ENCODE assay signal across 20 cellular contexts in the genomic region with DNA sequence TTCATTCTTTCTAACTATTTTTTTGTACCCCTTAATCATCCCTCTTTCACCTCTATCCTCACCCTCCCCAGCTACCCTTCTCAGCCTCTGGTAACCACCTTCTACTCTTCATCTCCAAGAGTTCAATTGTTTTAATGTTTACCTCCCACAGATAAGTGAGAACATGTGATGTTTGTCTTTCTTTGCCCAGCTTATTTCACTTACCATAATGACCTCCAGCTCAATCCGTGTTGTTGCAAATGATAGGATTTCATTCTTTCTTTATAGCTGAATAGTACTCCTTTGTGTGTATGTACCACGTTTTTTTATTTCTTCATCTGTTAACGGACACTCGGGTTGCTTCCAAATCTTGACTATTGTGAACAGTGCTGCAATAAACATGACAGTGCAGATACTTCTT. TPM values are rescaled to one million over a fixed set of nuclear protein-coding genes. Genes with fewer than 3 reads are reported as not detected.
DNase-seq lines count a peak whose midpoint lies in the region; ATAC-seq, FAIRE-seq and TF ChIP-seq lines count a peak whose summit lies in the region.
"Had no signal": no experiment of that assay in that cellular context is flagged by ENCODE, and none has a peak within 500 bp of the region (broad histone marks: within the 10 kb centered on the region; RNA-seq: fewer than 3 reads in every experiment).

No MANE protein-coding gene starts in this region.

- WGBS in HepG2 (ENCODE audit: low lambda C conversion rate), result 3% methylated on average over 4 of the region's 4 CpGs

- H3K9me3 ChIP-seq in HepG2 (ENCODE audit: low read length), result no peaks in the 10 kb centered on the region
- no peaks in the 10 kb centered on the region for H3K9me3 ChIP-seq in CD8-positive, alpha-beta T cell (ENCODE audit: low read length)
- H3K9me3 ChIP-seq: A549 had no signal

- no peaks in the 10 kb centered on the region for H3K4me1 Mint-ChIP-seq in CD8-positive, alpha-beta T cell (ENCODE audit: low read depth)
- H3K4me1 Mint-ChIP-seq: CD4-positive, alpha-beta memory T cell had no signal

- CTCF ChIA-PET in HepG2 (lab: Yijun Ruan, JAX; ENCODE audit: low intra/inter-chr PET ratio, low total read pairs), result interaction anchor here (6.1 kb wide), 1 partner anchor 66 kb away, joined by 159 read pairs; no protein-coding TSS in a partner anchor
- CTCF ChIA-PET in CD8-positive, alpha-beta T cell (lab: Charles Lee), result interaction anchor here (1.0 kb wide), 1 partner anchor 11 kb away, joined by 4 read pairs; no protein-coding TSS in a partner anchor

- no peak for TF ChIP-seq CTCF in HepG2 (CRISPR knock-in tag; IDR thresholded peaks at IDR 0.05)
- TF ChIP-seq CTCF in CD8-positive, alpha-beta T cell (IDR thresholded peaks at IDR 0.05), result no peak

- DNase-seq in DMS153 (lab: John Stamatoyannopoulos, UW), result peak; percentile 15
- DNase-seq in DMS153 treated with DMSO at 0.1 percent for 48 hours (lab: John Stamatoyannopoulos, UW; ENCODE audit: unreplicated experiment), result no peak
- DNase-seq in DMS53 (lab: John Stamatoyannopoulos, UW), result peak; percentile 65
- DNase-seq in NCI-H526 treated with DMSO at 0.1 percent for 48 hours (lab: John Stamatoyannopoulos, UW), result peak; percentile 46
- DNase-seq in HepG2 (ENCODE audit: low spot score), result no peak
- no peak for DNase-seq in NOMO-1 treated with DMSO at 0.1 percent for 48 hours (lab: John Stamatoyannopoulos, UW; ENCODE audit: unreplicated experiment)
- no peak for DNase-seq in CD8-positive, alpha-beta T cell
- DNase-seq: Calu3; CD4-positive, alpha-beta memory T cell; DMS79 treated with DMSO at 0.1 percent for 48 hours; GF-D8; GOT3; H7; HFFc6 had no signal

- no peak overlapping the region; the same call in 1 of the 2 replicates for H3K4me2 ChIP-seq in HepG2 (ENCODE audit: low read depth, low read length)
- H3K4me2 ChIP-seq: A549 had no signal

- TF ChIP-seq EP300 in HepG2 (IDR thresholded peaks at IDR 0.05; ENCODE audit: low read depth in 2 of 2, low read length in 2 of 2) (no peak), HepG2 (CRISPR knock-in tag; IDR thresholded peaks at IDR 0.05; ENCODE audit: borderline replicate concordance) (no peak)

- no TSS peak for BruUV-seq in HepG2 (replicated peaks; lab: Mats Ljungman, UMichigan)

- no peaks in the 10 kb centered on the region for H3K36me3 ChIP-seq in HepG2 (replicated peaks in 1 of 2; ENCODE audit: control insufficient read depth in 1 of 2, insufficient read depth in 2 of 2, low read length in 2 of 2)
- H3K36me3 ChIP-seq in CD8-positive, alpha-beta T cell (ENCODE audit: insufficient read depth, low read length), result no peaks in the 10 kb centered on the region
- H3K36me3 ChIP-seq: BLaER1 had no signal

- TF ChIP-seq RAD21 in HepG2 (CRISPR knock-in tag; IDR thresholded peaks at IDR 0.05), result no peak

- no peak for ATAC-seq in HepG2
- ATAC-seq in GM21723 (IDR thresholded peaks at IDR 0.05; ENCODE audit: unreplicated experiment), result no peak
- no peak for ATAC-seq in CD8-positive, alpha-beta T cell
- ATAC-seq: A549, HCT116 had no signal

- no peak overlapping the region for H3K4me3 Mint-ChIP-seq in CD8-positive, alpha-beta T cell
- H3K4me3 Mint-ChIP-seq: CD14-positive monocyte; CD4-positive, alpha-beta memory T cell; HFFc6 had no signal

- H3K4me3 ChIP-seq in HepG2 (replicated peaks in 1 of 3; ENCODE audit: insufficient read depth in 1 of 3, low read depth in 2 of 3, low read length in 3 of 3), result no peak overlapping the region
- H3K4me3 ChIP-seq in CD8-positive, alpha-beta T cell (ENCODE audit: low read depth, low read length), result no peak overlapping the region
- H3K4me3 ChIP-seq: A549, BLaER1 had no signal

- no peaks in the 10 kb centered on the region for H3K27me3 ChIP-seq in HepG2 (ENCODE audit: control insufficient read depth in 1 of 2, insufficient read depth in 2 of 2, low read length in 2 of 2)
- H3K27me3 ChIP-seq in CD8-positive, alpha-beta T cell (ENCODE audit: insufficient read depth, low read length), result no peaks in the 10 kb centered on the region
- H3K27me3 ChIP-seq: BLaER1 had no signal

- no peak for TF ChIP-seq POLR2A in HepG2 (IDR thresholded peaks at IDR 0.05; ENCODE audit: insufficient read depth in 1 of 2, low read depth in 2 of 2, low read length in 2 of 2)

- POLR2A ChIA-PET in HepG2 (lab: Yijun Ruan, JAX), result interaction anchor here (1.0 to 1.5 kb wide), 3 partner anchors 16 to 55 kb away, joined by 3 to 5 read pairs (median 4); no protein-coding TSS in a partner anchor
- POLR2A ChIA-PET in CD8-positive, alpha-beta T cell (lab: Charles Lee), result interaction anchor here (0.6 kb wide), 1 partner anchor 264 kb away, joined by 3 read pairs; no protein-coding TSS in a partner anchor

- H3K4me1 ChIP-seq in HepG2 (ENCODE audit: insufficient read depth, low read length), result peaks cover 24% of the 10 kb centered on the region
- no peaks in the 10 kb centered on the region for H3K4me1 ChIP-seq in CD8-positive, alpha-beta T cell (ENCODE audit: insufficient read depth, low read length)
- H3K4me1 ChIP-seq: A549 had no signal

- no peak overlapping the region for H3K9ac ChIP-seq in HepG2 (ENCODE audit: insufficient read depth, low read depth, low read length)
- H3K9ac ChIP-seq: BLaER1 had no signal

- no peaks in the 10 kb centered on the region for H3K9me3 Mint-ChIP-seq in CD8-positive, alpha-beta T cell
- H3K9me3 Mint-ChIP-seq: HFFc6 had no signal

- FAIRE-seq in HepG2 (lab: Jason Lieb, UNC), result no peak
- FAIRE-seq: A549 had no signal

- H3K27ac Mint-ChIP-seq in CD8-positive, alpha-beta T cell, result no peak overlapping the region
- H3K27ac Mint-ChIP-seq: CD14-positive monocyte, HFFc6 had no signal

- H3K36me3 Mint-ChIP-seq in CD8-positive, alpha-beta T cell, result no peaks in the 10 kb centered on the region
- H3K36me3 Mint-ChIP-seq: CD14-positive monocyte; CD4-positive, alpha-beta memory T cell had no signal

- intact Hi-C loops in HepG2 (cut with micrococcal nuclease; ENCODE audit: unreplicated experiment), result loop anchor here (1.0 kb wide), 1 partner anchor 31 kb away; no protein-coding TSS in a partner anchor
- intact Hi-C loops in CD8-positive, alpha-beta T cell (cut with DNase I, micrococcal nuclease), result loop anchor here in 1 of 2 experiments (5.0 kb wide), 1 partner anchor 68 kb away; no protein-coding TSS in a partner anchor

- in situ Hi-C loops in HepG2 (cut with HindIII; ENCODE audit: extremely low pct_ligation_motif_present, low pct_unique_long_range_greater_than_20kb), result loop anchor here (5.0 kb wide), 2 partner anchors 68 to 253 kb away; no protein-coding TSS in a partner anchor

- no peak overlapping the region for H2AFZ ChIP-seq in HepG2 (ENCODE audit: low read length)

- peaks cover 12% of the 10 kb centered on the region for H3K27me3 Mint-ChIP-seq in CD8-positive, alpha-beta T cell (ENCODE audit: low read depth)

- H4K20me1 ChIP-seq in HepG2 (ENCODE audit: insufficient read depth, low read length), result no peaks in the 10 kb centered on the region
- H4K20me1 ChIP-seq: BLaER1 had no signal

- H3K27ac ChIP-seq in HepG2 (ENCODE audit: extremely low read length, insufficient read depth, low read length), result no peak overlapping the region
- no peak overlapping the region for H3K27ac ChIP-seq in CD8-positive, alpha-beta T cell (ENCODE audit: low read depth, low read length)
- H3K27ac ChIP-seq: 22Rv1, A549, BLaER1 had no signal

- H3K79me2 ChIP-seq in HepG2 (ENCODE audit: insufficient read depth, low read length), result no peaks in the 10 kb centered on the region

RNA-seq across cellular contexts. Expression of a gene that starts 22.1 kb away (rescaled TPM):
- total RNA-seq in HepG2 (2016; rRNA removed; fragmentation: Illumina TruSeq; extraction: Trizol), result 23.7 and 37.7 TPM in 2 replicates
- total RNA-seq in HepG2 (2016; cell fraction: cytosol; rRNA removed; fragmentation: Illumina TruSeq; extraction: Trizol; ENCODE audit: low read depth), result 28.9 and 37.4 TPM in 2 replicates
- 22.3 and 38.3 TPM in 2 replicates for total RNA-seq in HepG2 (2016; cell fraction: insoluble cytoplasmic fraction; rRNA removed; fragmentation: Illumina TruSeq; extraction: Trizol)
- 42.2 and 48.4 TPM in 2 replicates for total RNA-seq in HepG2 (2016; cell fraction: membrane; rRNA removed; fragmentation: Illumina TruSeq; extraction: Trizol)
- total RNA-seq in HepG2 (2016; cell fraction: nucleus; rRNA removed; fragmentation: Illumina TruSeq; extraction: Trizol), result 34.2 and 36.8 TPM in 2 replicates
- 115 and 141 TPM in 2 replicates for polyA plus RNA-seq in HepG2 (2011; rRNA removed)
- polyA plus RNA-seq in HepG2 (2011; cell fraction: cytosol; rRNA removed), result 117 and 121 TPM in 2 replicates
- 112 and 119 TPM in 2 replicates for polyA plus RNA-seq in HepG2 (2011; cell fraction: nucleus; rRNA removed)
- polyA plus RNA-seq in HepG2 (2012), result 79.4 and 99.6 TPM in 2 replicates
- polyA plus RNA-seq in HepG2 (2016; cell fraction: cytosol; fragmentation: Illumina TruSeq; extraction: Trizol; ENCODE audit: low read depth), result 35.8 and 51.6 TPM in 2 replicates
- 29.9 and 33.6 TPM in 2 replicates for polyA plus RNA-seq in HepG2 (2016; cell fraction: insoluble cytoplasmic fraction; fragmentation: Illumina TruSeq; extraction: Trizol; ENCODE audit: low read depth)
- polyA plus RNA-seq in HepG2 (2016; cell fraction: membrane; fragmentation: Illumina TruSeq; extraction: Trizol; ENCODE audit: low read depth), result 42.8 and 53.0 TPM in 2 replicates
- 58.5 and 61.9 TPM in 2 replicates for polyA plus RNA-seq in HepG2 (2016; cell fraction: nucleus; fragmentation: Illumina TruSeq; extraction: Trizol; ENCODE audit: insufficient read depth, low read depth)
- polyA minus RNA-seq in HepG2 (2011; rRNA and poly(A)+ RNA removed; ENCODE audit: low replicate concordance), result 8.6 and 130 TPM in 2 replicates
- 23.8 and 26.3 TPM in 2 replicates for polyA minus RNA-seq in HepG2 (2011; cell fraction: cytosol; rRNA and poly(A)+ RNA removed)
- 72.6 and 73.7 TPM in 2 replicates for polyA minus RNA-seq in HepG2 (2011; cell fraction: nucleus; rRNA and poly(A)+ RNA removed)
- not detected for total RNA-seq in CD8-positive, alpha-beta T cell
- total RNA-seq: HFFc6 had no signal
- polyA plus RNA-seq: CD14-positive monocyte; CD4-positive, alpha-beta memory T cell had no signal

RNA-seq across cellular contexts. Expression of a gene that starts 42.7 kb away (rescaled TPM):
- total RNA-seq in HepG2 (2016; rRNA removed; fragmentation: Illumina TruSeq; extraction: Trizol), result 659 and 853 TPM in 2 replicates
- 310 and 434 TPM in 2 replicates for total RNA-seq in HepG2 (2016; cell fraction: cytosol; rRNA removed; fragmentation: Illumina TruSeq; extraction: Trizol; ENCODE audit: low read depth)
- total RNA-seq in HepG2 (2016; cell fraction: insoluble cytoplasmic fraction; rRNA removed; fragmentation: Illumina TruSeq; extraction: Trizol), result 674 and 918 TPM in 2 replicates
- total RNA-seq in HepG2 (2016; cell fraction: membrane; rRNA removed; fragmentation: Illumina TruSeq; extraction: Trizol), result 378 and 472 TPM in 2 replicates
- 241 and 297 TPM in 2 replicates for total RNA-seq in HepG2 (2016; cell fraction: nucleus; rRNA removed; fragmentation: Illumina TruSeq; extraction: Trizol)
- polyA plus RNA-seq in HepG2 (2011; rRNA removed), result 330 and 331 TPM in 2 replicates
- 381 and 407 TPM in 2 replicates for polyA plus RNA-seq in HepG2 (2011; cell fraction: cytosol; rRNA removed)
- polyA plus RNA-seq in HepG2 (2011; cell fraction: nucleus; rRNA removed), result 73.2 and 81.0 TPM in 2 replicates
- 321 and 573 TPM in 2 replicates for polyA plus RNA-seq in HepG2 (2012)
- 519 and 818 TPM in 2 replicates for polyA plus RNA-seq in HepG2 (2016; cell fraction: cytosol; fragmentation: Illumina TruSeq; extraction: Trizol; ENCODE audit: low read depth)
- polyA plus RNA-seq in HepG2 (2016; cell fraction: insoluble cytoplasmic fraction; fragmentation: Illumina TruSeq; extraction: Trizol; ENCODE audit: low read depth), result 1,321 and 1,540 TPM in 2 replicates
- polyA plus RNA-seq in HepG2 (2016; cell fraction: membrane; fragmentation: Illumina TruSeq; extraction: Trizol; ENCODE audit: low read depth), result 517 and 687 TPM in 2 replicates
- 644 and 685 TPM in 2 replicates for polyA plus RNA-seq in HepG2 (2016; cell fraction: nucleus; fragmentation: Illumina TruSeq; extraction: Trizol; ENCODE audit: insufficient read depth, low read depth)
- polyA minus RNA-seq in HepG2 (2011; rRNA and poly(A)+ RNA removed; ENCODE audit: low replicate concordance), result 87.2 and 175 TPM in 2 replicates
- polyA minus RNA-seq in HepG2 (2011; cell fraction: cytosol; rRNA and poly(A)+ RNA removed), result 58.8 and 65.3 TPM in 2 replicates
- polyA minus RNA-seq in HepG2 (2011; cell fraction: nucleus; rRNA and poly(A)+ RNA removed), result 84.6 and 100.0 TPM in 2 replicates
- total RNA-seq in CD8-positive, alpha-beta T cell, result 10 to 100 TPM; 33.9 to 35.6 TPM

RNA-seq across cellular contexts. Expression of a gene that starts 42.9 kb away (rescaled TPM):
- total RNA-seq in HepG2 (2016; rRNA removed; fragmentation: Illumina TruSeq; extraction: Trizol), result 8.5 TPM in 2 replicates
- total RNA-seq in HepG2 (2016; cell fraction: cytosol; rRNA removed; fragmentation: Illumina TruSeq; extraction: Trizol; ENCODE audit: low read depth), result 4.1 and 6.0 TPM in 2 replicates
- 8.0 and 10.5 TPM in 2 replicates for total RNA-seq in HepG2 (2016; cell fraction: insoluble cytoplasmic fraction; rRNA removed; fragmentation: Illumina TruSeq; extraction: Trizol)
- 5.2 and 6.1 TPM in 2 replicates for total RNA-seq in HepG2 (2016; cell fraction: membrane; rRNA removed; fragmentation: Illumina TruSeq; extraction: Trizol)
- 4.3 and 7.4 TPM in 2 replicates for total RNA-seq in HepG2 (2016; cell fraction: nucleus; rRNA removed; fragmentation: Illumina TruSeq; extraction: Trizol)
- polyA plus RNA-seq in HepG2 (2011; rRNA removed), result 6.5 and 7.7 TPM in 2 replicates
- polyA plus RNA-seq in HepG2 (2011; cell fraction: cytosol; rRNA removed), result 1.7 and 3.8 TPM in 2 replicates
- 1.0 and 1.4 TPM in 2 replicates for polyA plus RNA-seq in HepG2 (2011; cell fraction: nucleus; rRNA removed)
- polyA plus RNA-seq in HepG2 (2012), result 5.3 and 7.3 TPM in 2 replicates
- polyA plus RNA-seq in HepG2 (2016; cell fraction: cytosol; fragmentation: Illumina TruSeq; extraction: Trizol; ENCODE audit: low read depth), result 5.1 and 5.7 TPM in 2 replicates
- 11.9 and 12.5 TPM in 2 replicates for polyA plus RNA-seq in HepG2 (2016; cell fraction: insoluble cytoplasmic fraction; fragmentation: Illumina TruSeq; extraction: Trizol; ENCODE audit: low read depth)
- polyA plus RNA-seq in HepG2 (2016; cell fraction: membrane; fragmentation: Illumina TruSeq; extraction: Trizol; ENCODE audit: low read depth), result 4.6 and 5.4 TPM in 2 replicates
- 3.6 and 7.1 TPM in 2 replicates for polyA plus RNA-seq in HepG2 (2016; cell fraction: nucleus; fragmentation: Illumina TruSeq; extraction: Trizol; ENCODE audit: insufficient read depth, low read depth)
- 0.96 and 1.4 TPM in 2 replicates for polyA minus RNA-seq in HepG2 (2011; rRNA and poly(A)+ RNA removed; ENCODE audit: low replicate concordance)
- polyA minus RNA-seq in HepG2 (2011; cell fraction: cytosol; rRNA and poly(A)+ RNA removed), result 1.5 and 1.8 TPM in 2 replicates
- 3.7 and 4.2 TPM in 2 replicates for polyA minus RNA-seq in HepG2 (2011; cell fraction: nucleus; rRNA and poly(A)+ RNA removed)
- total RNA-seq in CD8-positive, alpha-beta T cell, result 1 to 10 TPM; 5.2 to 5.8 TPM

Comparison
In these comparisons a context has a peak if more than half of its experiments do, and no peak if none do; other contexts are left out.
1. DNase-seq: peak in DMS153 (single experiment), DMS53 (single experiment) and NCI-H526 treated with DMSO at 0.1 percent for 48 hours (single experiment); none in DMS153 treated with DMSO at 0.1 percent for 48 hours (single experiment), HepG2 (single experiment), NOMO-1 treated with DMSO at 0.1 percent for 48 hours (single experiment) and CD8-positive, alpha-beta T cell (0 of 7).
2. RNA of a gene that starts 22.1 kb away (total RNA-seq): 22.3 to 48.4 TPM in HepG2; not detected in CD8-positive, alpha-beta T cell; every median in the first group is over 10 times any median in the second.
3. RNA of a gene that starts 42.7 kb away (total RNA-seq): 241 to 918 TPM in HepG2; 33.9 to 35.6 TPM in CD8-positive, alpha-beta T cell; every median in the first group is over 4 times any median in the second.